ENCODE assay signal across 22 cellular contexts in the genomic region with DNA sequence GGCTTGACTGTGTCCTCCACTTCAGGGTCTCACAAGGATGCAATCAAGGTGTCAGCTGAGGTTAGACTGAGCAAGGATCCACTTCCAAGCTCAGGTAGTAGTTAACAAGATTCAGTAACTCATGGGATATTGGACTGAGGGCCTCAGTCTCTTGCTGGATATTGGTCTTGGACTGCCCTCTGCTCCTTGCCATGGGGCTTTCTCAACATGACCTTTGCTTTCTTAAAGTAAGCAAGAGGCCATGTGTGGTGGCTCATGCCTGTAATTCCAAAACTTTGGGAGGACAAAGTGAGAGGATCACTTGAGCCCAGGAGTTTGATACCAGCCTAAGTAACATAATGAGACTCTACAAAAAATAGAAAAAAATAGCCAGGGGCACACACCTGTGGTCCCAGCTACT.
DNase-seq lines count a peak whose midpoint lies in the region; ATAC-seq, FAIRE-seq and TF ChIP-seq lines count a peak whose summit lies in the region.
"Had no signal": no experiment of that assay in that cellular context is flagged by ENCODE, and none has a peak within 500 bp of the region (broad histone marks: within the 10 kb centered on the region; RNA-seq: fewer than 3 reads in every experiment).

No MANE protein-coding gene starts in this region.

- POLR2A ChIA-PET in HepG2 (lab: Yijun Ruan, JAX) (no interaction called here), WTC11 (lab: Charles Lee) (no interaction called here)

- TF ChIP-seq EP300 in HepG2 (IDR thresholded peaks at IDR 0.05; ENCODE audit: low read depth in 2 of 2, low read length in 2 of 2) (no peak), HepG2 (CRISPR knock-in tag; IDR thresholded peaks at IDR 0.05; ENCODE audit: borderline replicate concordance) (no peak)

- H3K27me3 ChIP-seq in HepG2 (ENCODE audit: control insufficient read depth in 1 of 2, insufficient read depth in 2 of 2, low read length in 2 of 2), result no peaks in the 10 kb centered on the region; a peak in 1 of 5 replicates
- H3K27me3 ChIP-seq: BLaER1 treated with 17β-estradiol and CSF1 and Interleukin-3, amounts not matched to agents 10 nM and 100 nM; SJCRH30 had no signal

- CTCF ChIA-PET in HepG2 (lab: Yijun Ruan, JAX; ENCODE audit: low intra/inter-chr PET ratio, low total read pairs), result no interaction called here
- CTCF ChIA-PET in WTC11 (lab: Charles Lee), result no interaction called here

- TF ChIP-seq POLR2A in HepG2 (IDR thresholded peaks at IDR 0.05; ENCODE audit: insufficient read depth in 1 of 2, low read depth in 2 of 2, low read length in 2 of 2), result no peak

- H3K9me3 ChIP-seq in HepG2 (ENCODE audit: low read length), result no peaks in the 10 kb centered on the region
- H3K9me3 ChIP-seq: Caco-2, SJCRH30 had no signal

- H3K27ac ChIP-seq in HepG2 (ENCODE audit: extremely low read length, insufficient read depth, low read length), result no peak overlapping the region
- H3K27ac ChIP-seq: BLaER1 treated with 17β-estradiol and CSF1 and Interleukin-3, amounts not matched to agents 10 nM and 100 nM; SJCRH30 had no signal

- BruUV-seq in HepG2 (replicated peaks; lab: Mats Ljungman, UMichigan), result no TSS peak

- H3K4me3 Mint-ChIP-seq in stimulated activated naive CD8-positive, alpha-beta T cell treated with anti-CD3 and anti-CD28 coated beads, Interleukin-15, Interleukin-2, amounts not matched to agents 100 ng/mL and 50 ng/mL, for 24 hours, result no peak overlapping the region
- H3K4me3 Mint-ChIP-seq in activated T-helper 17 cell treated with anti-CD3 and anti-CD28 coated beads, Interleukin-2, amount 50 U/mL, for 72 hours, result peak overlapping the region; percentile 4
- H3K4me3 Mint-ChIP-seq in stimulated activated naive B cell treated with anti-CD40 and anti-IgM and Interleukin-4, amounts not matched to agents 10 μg/mL and 1 μg/mL and 100 μg/mL, for 72 hours, result no peak overlapping the region
- H3K4me3 Mint-ChIP-seq in WTC11, result no peak overlapping the region
- no peak overlapping the region for H3K4me3 Mint-ChIP-seq in progenitor cell of endocrine pancreas (ENCODE audit: low read depth)
- H3K4me3 Mint-ChIP-seq: CD4-positive, alpha-beta memory T cell had no signal

- peaks cover 92% of the 10 kb centered on the region for H3K4me1 Mint-ChIP-seq in stimulated activated naive CD8-positive, alpha-beta T cell treated with anti-CD3 and anti-CD28 coated beads, Interleukin-15, Interleukin-2, amounts not matched to agents 100 ng/mL and 50 ng/mL, for 24 hours (ENCODE audit: low read depth)
- H3K4me1 Mint-ChIP-seq in activated T-helper 17 cell treated with anti-CD3 and anti-CD28 coated beads, Interleukin-2, amount 50 U/mL, for 72 hours, result peaks cover 39% of the 10 kb centered on the region
- H3K4me1 Mint-ChIP-seq in stimulated activated naive B cell treated with anti-CD40 and anti-IgM and Interleukin-4, amounts not matched to agents 10 μg/mL and 1 μg/mL and 100 μg/mL, for 72 hours, result peaks cover 51 to 92% of the 10 kb centered on the region in 2 donors
- H3K4me1 Mint-ChIP-seq in WTC11 (peaks cover 5% of the 10 kb centered on the region; the same call in 1 of the 2 replicates), progenitor cell of endocrine pancreas (ENCODE audit: low read depth) (peaks cover 13% of the 10 kb centered on the region)

- no peak for ATAC-seq in stimulated activated naive CD8-positive, alpha-beta T cell treated with anti-CD3 and anti-CD28 coated beads, Interleukin-15, Interleukin-2, amounts not matched to agents 100 U/mL and 50 U/mL, for 24 hours
- no peak for ATAC-seq in activated T-helper 17 cell treated with anti-CD3 and anti-CD28 coated beads, Interleukin-2, amount 50 U/mL, for 72 hours (replicated peaks)
- ATAC-seq in HepG2, result no peak
- no peak for ATAC-seq in stimulated activated naive B cell treated with anti-CD40 and anti-IgM and Interleukin-4, amounts not matched to agents 10 μg/mL and 1 μg/mL and 100 μg/mL, for 72 hours (replicated peaks)
- ATAC-seq in WTC11, result no peak
- ATAC-seq: Panc1 had no signal

- FAIRE-seq in HepG2 (lab: Jason Lieb, UNC), result no peak

- peaks cover 51% of the 10 kb centered on the region for H3K36me3 Mint-ChIP-seq in stimulated activated naive CD8-positive, alpha-beta T cell treated with anti-CD3 and anti-CD28 coated beads, Interleukin-15, Interleukin-2, amounts not matched to agents 100 ng/mL and 50 ng/mL, for 24 hours (ENCODE audit: low read depth)
- peaks cover 14% of the 10 kb centered on the region for H3K36me3 Mint-ChIP-seq in activated T-helper 17 cell treated with anti-CD3 and anti-CD28 coated beads, Interleukin-2, amount 50 U/mL, for 72 hours (ENCODE audit: low read depth)
- peaks cover 52 to 60% of the 10 kb centered on the region in 2 donors for H3K36me3 Mint-ChIP-seq in stimulated activated naive B cell treated with anti-CD40 and anti-IgM and Interleukin-4, amounts not matched to agents 10 μg/mL and 1 μg/mL and 100 μg/mL, for 72 hours
- H3K36me3 Mint-ChIP-seq in WTC11 (no peaks in the 10 kb centered on the region), progenitor cell of endocrine pancreas (ENCODE audit: insufficient read depth) (no peaks in the 10 kb centered on the region)

- in situ Hi-C loops in HepG2 (cut with HindIII; ENCODE audit: extremely low pct_ligation_motif_present, low pct_unique_long_range_greater_than_20kb), result loop anchor here (25.0 kb wide), 1 partner anchor 974 kb away; no protein-coding TSS in a partner anchor

- H4K20me1 ChIP-seq in HepG2 (ENCODE audit: insufficient read depth, low read length), result no peaks in the 10 kb centered on the region
- H4K20me1 ChIP-seq: BLaER1 treated with 17β-estradiol and CSF1 and Interleukin-3, amounts not matched to agents 10 nM and 100 nM had no signal

- peaks cover 6% of the 10 kb centered on the region; the same call in 1 of the 2 replicates for H3K4me1 ChIP-seq in HepG2 (ENCODE audit: insufficient read depth, low read length)
- H3K4me1 ChIP-seq: SJCRH30 had no signal

- H3K9me3 Mint-ChIP-seq in stimulated activated naive CD8-positive, alpha-beta T cell treated with anti-CD3 and anti-CD28 coated beads, Interleukin-15, Interleukin-2, amounts not matched to agents 100 ng/mL and 50 ng/mL, for 24 hours, result peaks cover 33% of the 10 kb centered on the region
- peaks cover 8% of the 10 kb centered on the region for H3K9me3 Mint-ChIP-seq in activated T-helper 17 cell treated with anti-CD3 and anti-CD28 coated beads, Interleukin-2, amount 50 U/mL, for 72 hours
- peaks cover 28 to 31% of the 10 kb centered on the region in 2 donors for H3K9me3 Mint-ChIP-seq in stimulated activated naive B cell treated with anti-CD40 and anti-IgM and Interleukin-4, amounts not matched to agents 10 μg/mL and 1 μg/mL and 100 μg/mL, for 72 hours
- H3K9me3 Mint-ChIP-seq in WTC11, result peaks cover 4% of the 10 kb centered on the region; the same call in 1 of the 2 replicates
- H3K9me3 Mint-ChIP-seq in progenitor cell of endocrine pancreas (ENCODE audit: low read depth), result peaks cover 10% of the 10 kb centered on the region

- TF ChIP-seq RAD21 in HepG2 (CRISPR knock-in tag; IDR thresholded peaks at IDR 0.05), result no peak

- no peak overlapping the region for H3K9ac ChIP-seq in HepG2 (ENCODE audit: insufficient read depth, low read depth, low read length)
- H3K9ac ChIP-seq: BLaER1 treated with 17β-estradiol and CSF1 and Interleukin-3, amounts not matched to agents 10 nM and 100 nM had no signal

- H3K36me3 ChIP-seq in HepG2 (replicated peaks in 1 of 2; ENCODE audit: control insufficient read depth in 1 of 2, insufficient read depth in 2 of 2, low read length in 2 of 2), result no peaks in the 10 kb centered on the region
- H3K36me3 ChIP-seq: BLaER1 treated with 17β-estradiol and CSF1 and Interleukin-3, amounts not matched to agents 10 nM and 100 nM; SJCRH30 had no signal

- H3K4me3 ChIP-seq in HepG2 (replicated peaks in 1 of 3; ENCODE audit: insufficient read depth in 1 of 3, low read depth in 2 of 3, low read length in 3 of 3), result no peak overlapping the region
- H3K4me3 ChIP-seq: BLaER1 treated with 17β-estradiol and CSF1 and Interleukin-3, amounts not matched to agents 10 nM and 100 nM; SJCRH30 had no signal

- H2AFZ ChIP-seq in HepG2 (ENCODE audit: low read length), result no peak overlapping the region

- intact Hi-C loops in HepG2 (cut with micrococcal nuclease; ENCODE audit: unreplicated experiment), result no loop called here

- DNase-seq in stimulated activated naive CD8-positive, alpha-beta T cell treated with anti-CD3 and anti-CD28 coated beads, Interleukin-15, Interleukin-2, amounts not matched to agents 100 U/mL and 50 U/mL, for 24 hours, result no peak
- DNase-seq in HepG2 (ENCODE audit: low spot score), result no peak
- no peak for DNase-seq in stimulated activated naive B cell treated with anti-CD40 and anti-IgM and Interleukin-4, amounts not matched to agents 10 μg/mL and 1 μg/mL and 100 μg/mL, for 72 hours
- no peak for DNase-seq in NCI-H146 treated with DMSO at 0.1 percent for 48 hours (lab: John Stamatoyannopoulos, UW; ENCODE audit: unreplicated experiment)
- DNase-seq in WTC11 (ENCODE audit: low spot score), result no peak
- no peak for DNase-seq in progenitor cell of endocrine pancreas (ENCODE audit: low spot score, unreplicated experiment)
- DNase-seq: CD4-positive, alpha-beta memory T cell; DMS 273 treated with DMSO at 0.1 percent for 48 hours; DMS79 treated with DMSO at 0.1 percent for 48 hours; IMR-90; Karpas-422; MV-4-11; NCI-H1694 treated with DMSO at 0.1 percent for 48 hours; NCI-H2081 treated with DMSO at 0.1 percent for 48 hours; NCI-H446; NCI-H69; SJCRH30 had no signal

- H3K27ac Mint-ChIP-seq in stimulated activated naive CD8-positive, alpha-beta T cell treated with anti-CD3 and anti-CD28 coated beads, Interleukin-15, Interleukin-2, amounts not matched to agents 100 ng/mL and 50 ng/mL, for 24 hours, result peak overlapping the region; percentile 75
- peak overlapping the region; percentile 42 for H3K27ac Mint-ChIP-seq in activated T-helper 17 cell treated with anti-CD3 and anti-CD28 coated beads, Interleukin-2, amount 50 U/mL, for 72 hours
- H3K27ac Mint-ChIP-seq in stimulated activated naive B cell treated with anti-CD40 and anti-IgM and Interleukin-4, amounts not matched to agents 10 μg/mL and 1 μg/mL and 100 μg/mL, for 72 hours, result peak overlapping the region; percentile 88
- no peak overlapping the region for H3K27ac Mint-ChIP-seq in WTC11
- no peak overlapping the region for H3K27ac Mint-ChIP-seq in progenitor cell of endocrine pancreas

- TF ChIP-seq CTCF in HepG2 (CRISPR knock-in tag; IDR thresholded peaks at IDR 0.05) (no peak), WTC11 (IDR thresholded peaks at IDR 0.05) (no peak), progenitor cell of endocrine pancreas (IDR thresholded peaks at IDR 0.05; ENCODE audit: unreplicated experiment) (no peak)

- no peaks in the 10 kb centered on the region for H3K27me3 Mint-ChIP-seq in stimulated activated naive CD8-positive, alpha-beta T cell treated with anti-CD3 and anti-CD28 coated beads, Interleukin-15, Interleukin-2, amounts not matched to agents 100 ng/mL and 50 ng/mL, for 24 hours
- H3K27me3 Mint-ChIP-seq in activated T-helper 17 cell treated with anti-CD3 and anti-CD28 coated beads, Interleukin-2, amount 50 U/mL, for 72 hours, result no peaks in the 10 kb centered on the region
- no peaks in the 10 kb centered on the region for H3K27me3 Mint-ChIP-seq in stimulated activated naive B cell treated with anti-CD40 and anti-IgM and Interleukin-4, amounts not matched to agents 10 μg/mL and 1 μg/mL and 100 μg/mL, for 72 hours
- peaks cover 3% of the 10 kb centered on the region; the same call in 1 of the 2 replicates for H3K27me3 Mint-ChIP-seq in WTC11 (ENCODE audit: low read depth)
- no peaks in the 10 kb centered on the region for H3K27me3 Mint-ChIP-seq in progenitor cell of endocrine pancreas
- H3K27me3 Mint-ChIP-seq: CD4-positive, alpha-beta memory T cell had no signal

- no peaks in the 10 kb centered on the region for H3K79me2 ChIP-seq in HepG2 (ENCODE audit: insufficient read depth, low read length)

- no peak overlapping the region for H3K4me2 ChIP-seq in HepG2 (ENCODE audit: low read depth, low read length)
- H3K4me2 ChIP-seq: BLaER1 treated with 17β-estradiol and CSF1 and Interleukin-3, amounts not matched to agents 10 nM and 100 nM had no signal

Comparison
In these comparisons a context has a peak if more than half of its experiments do, and no peak if none do; other contexts are left out.
1. H3K27ac Mint-ChIP-seq: peak in stimulated activated naive CD8-positive, alpha-beta T cell treated with anti-CD3 and anti-CD28 coated beads, Interleukin-15, Interleukin-2, amounts not matched to agents 100 ng/mL and 50 ng/mL, for 24 hours (single experiment), activated T-helper 17 cell treated with anti-CD3 and anti-CD28 coated beads, Interleukin-2, amount 50 U/mL, for 72 hours (single experiment) and stimulated activated naive B cell treated with anti-CD40 and anti-IgM and Interleukin-4, amounts not matched to agents 10 μg/mL and 1 μg/mL and 100 μg/mL, for 72 hours (single experiment); none in WTC11 (single experiment) and progenitor cell of endocrine pancreas (single experiment).